ENCODE assay signal across 11 cellular contexts in the genomic region with DNA sequence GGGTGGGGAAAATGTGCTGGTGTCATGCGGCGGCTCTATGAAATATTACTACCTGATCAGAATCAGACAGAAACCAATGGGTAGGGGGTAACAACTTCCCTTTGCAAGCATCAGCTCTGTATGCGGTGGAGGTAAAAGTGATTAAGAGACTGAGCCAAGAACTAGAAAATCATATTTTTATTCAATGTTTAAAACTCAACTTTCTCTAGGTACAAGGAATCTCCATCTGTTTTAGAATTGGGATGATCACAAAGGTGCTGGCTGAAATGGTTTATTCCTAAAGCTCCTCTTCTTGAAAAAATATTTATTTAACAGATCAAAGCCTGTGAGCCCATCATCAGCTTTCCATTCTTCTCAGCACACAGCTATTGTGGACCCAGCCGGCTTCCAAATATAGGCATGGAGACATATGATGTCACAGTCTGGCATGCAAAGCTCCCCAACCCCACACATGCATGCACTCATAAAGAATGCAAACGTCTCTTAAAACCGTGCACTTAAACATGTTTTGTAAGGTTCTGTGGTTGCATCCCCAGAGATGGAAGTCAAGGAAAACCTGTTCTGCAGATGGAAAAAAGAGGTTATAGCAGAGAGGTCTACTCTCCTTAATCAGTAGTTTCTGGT.
DNase-seq lines count a peak whose midpoint lies in the region; TF ChIP-seq lines count a peak whose summit lies in the region.
"Had no signal": no experiment of that assay in that cellular context is flagged by ENCODE, and none has a peak within 500 bp of the region (broad histone marks: within the 10 kb centered on the region; RNA-seq: fewer than 3 reads in every experiment).

No MANE protein-coding gene starts in this region.

- H3K27ac ChIP-seq in A673 (ENCODE audit: low read depth, low read length, poor library complexity, severe bottlenecking) = peak overlapping the region; percentile 21
- H3K27ac ChIP-seq in hepatocyte = peak overlapping the region; percentile 77

- POLR2A ChIA-PET in A673 (lab: Charles Lee; ENCODE audit: low non-redundant PET) = no interaction called here
- POLR2A ChIA-PET in activated CD4-positive, alpha-beta memory T cell treated with anti-CD3 and anti-CD28 coated beads for 36 hours (lab: Charles Lee) = no interaction called here

- H3K4me3 ChIP-seq in A673 (ENCODE audit: low read depth, low read length, poor library complexity, severe bottlenecking) (no peak overlapping the region), hepatocyte (no peak overlapping the region)

- H3K9me3 Mint-ChIP-seq in HFFc6 = peaks cover 6% of the 10 kb centered on the region
- H3K9me3 Mint-ChIP-seq in activated CD4-positive, alpha-beta memory T cell treated with anti-CD3 and anti-CD28 coated beads for 36 hours = peaks cover 4% of the 10 kb centered on the region

- no peak overlapping the region for H3K4me2 ChIP-seq in hepatocyte

- no TSS peak for BruUV-seq in A673 (replicated peaks; lab: Mats Ljungman, UMichigan)

- no peak for TF ChIP-seq CTCF in A673 (conservative IDR thresholded peaks at IDR 0.05; ENCODE audit: low read depth, low read length)
- TF ChIP-seq CTCF in HFFc6 (IDR thresholded peaks at IDR 0.05) = no peak
- TF ChIP-seq CTCF in hepatocyte (IDR thresholded peaks at IDR 0.05; ENCODE audit: poor library complexity) = no peak

- H4K20me1 ChIP-seq in hepatocyte (ENCODE audit: insufficient read depth, poor library complexity, severe bottlenecking) = no peaks in the 10 kb centered on the region

- WGBS in hepatocyte (ENCODE audit: low lambda C conversion rate, missing lambda C conversion rate) = 44% methylated on average over 6 of the region's 6 CpGs

- H3K27me3 ChIP-seq in A673 (replicated peaks; ENCODE audit: insufficient read depth, low read depth, low read length, poor library complexity) (no peaks in the 10 kb centered on the region), hepatocyte (no peaks in the 10 kb centered on the region)

- no peaks in the 10 kb centered on the region for H3K79me2 ChIP-seq in hepatocyte

- peak overlapping the region; percentile 94 for H3K27ac Mint-ChIP-seq in HFFc6
- H3K27ac Mint-ChIP-seq in activated CD4-positive, alpha-beta memory T cell treated with anti-CD3 and anti-CD28 coated beads for 36 hours = no peak overlapping the region
- H3K27ac Mint-ChIP-seq: CD8-positive, alpha-beta memory T cell had no signal

- in situ Hi-C loops in SK-MEL-5 (cut with HindIII; ENCODE audit: low pct_unique_long_range_greater_than_20kb, low sequenced_read_pairs) = no loop called here

- H2AFZ ChIP-seq in hepatocyte = no peak overlapping the region

- H3K9me3 ChIP-seq in A673 (ENCODE audit: low read depth, low read length, poor library complexity, severe bottlenecking) (peaks cover 4% of the 10 kb centered on the region), hepatocyte (ENCODE audit: low read depth) (no peaks in the 10 kb centered on the region)

- peaks cover 63% of the 10 kb centered on the region for H3K4me1 Mint-ChIP-seq in HFFc6 (ENCODE audit: low read depth)
- no peaks in the 10 kb centered on the region for H3K4me1 Mint-ChIP-seq in activated CD4-positive, alpha-beta memory T cell treated with anti-CD3 and anti-CD28 coated beads for 36 hours (ENCODE audit: low read depth)
- H3K4me1 Mint-ChIP-seq: CD8-positive, alpha-beta memory T cell; naive B cell had no signal

- CTCF ChIA-PET in A673 (lab: Charles Lee) = interaction anchor here (0.5 kb wide), 1 partner anchor 10 kb away, joined by 4 read pairs; no protein-coding TSS in a partner anchor
- CTCF ChIA-PET in activated CD4-positive, alpha-beta memory T cell treated with anti-CD3 and anti-CD28 coated beads for 36 hours (lab: Charles Lee) = no interaction called here

- no peaks in the 10 kb centered on the region; the same call in 1 of the 2 replicates for H3K27me3 Mint-ChIP-seq in HFFc6 (ENCODE audit: insufficient read depth)
- no peaks in the 10 kb centered on the region for H3K27me3 Mint-ChIP-seq in activated CD4-positive, alpha-beta memory T cell treated with anti-CD3 and anti-CD28 coated beads for 36 hours

- H3K4me1 ChIP-seq in A673 (ENCODE audit: insufficient read depth, low read length, poor library complexity, severe bottlenecking) (peaks cover 39% of the 10 kb centered on the region), hepatocyte (ENCODE audit: insufficient read depth) (peaks cover 9% of the 10 kb centered on the region)

- peak; percentile 68 for DNase-seq in A673 (ENCODE audit: low spot score)
- peak; percentile 83 for DNase-seq in HFFc6
- DNase-seq in SK-MEL-5 (ENCODE audit: low read depth, low spot score) = peak; percentile 4
- peak; percentile 68 for DNase-seq in hepatocyte (ENCODE audit: low spot score)
- no peak for DNase-seq in OCI-M1 (lab: John Stamatoyannopoulos, UW)
- DNase-seq in T-helper 9 cell = no peak
- no peak for DNase-seq in pons (ENCODE audit: low spot score)
- DNase-seq in activated CD4-positive, alpha-beta memory T cell treated with anti-CD3 and anti-CD28 coated beads for 36 hours = no peak
- DNase-seq: activated CD8-positive, alpha-beta memory T cell treated with anti-CD3 and anti-CD28 coated beads, Interleukin-2, amount 50 U/mL, for 48 hours; CD8-positive, alpha-beta memory T cell; naive B cell had no signal

- H3K36me3 ChIP-seq in A673 (ENCODE audit: insufficient read depth, low read length, poor library complexity, severe bottlenecking) (no peaks in the 10 kb centered on the region), hepatocyte (replicated peaks; ENCODE audit: insufficient read depth, low read depth) (no peaks in the 10 kb centered on the region)

- peak overlapping the region; percentile 72 for H3K4me3 Mint-ChIP-seq in HFFc6
- H3K4me3 Mint-ChIP-seq in activated CD4-positive, alpha-beta memory T cell treated with anti-CD3 and anti-CD28 coated beads for 36 hours = no peak overlapping the region
- H3K4me3 Mint-ChIP-seq: CD8-positive, alpha-beta memory T cell; naive B cell had no signal

- H3K9me2 ChIP-seq in hepatocyte (replicated peaks; ENCODE audit: insufficient read depth) = no peaks in the 10 kb centered on the region

- H3K36me3 Mint-ChIP-seq in HFFc6 (ENCODE audit: low read depth) = peaks cover 7% of the 10 kb centered on the region
- H3K36me3 Mint-ChIP-seq in activated CD4-positive, alpha-beta memory T cell treated with anti-CD3 and anti-CD28 coated beads for 36 hours = no peaks in the 10 kb centered on the region
- H3K36me3 Mint-ChIP-seq: CD8-positive, alpha-beta memory T cell; naive B cell had no signal

- intact Hi-C loops in A673 (cut with micrococcal nuclease; ENCODE audit: unreplicated experiment) = no loop called here
- intact Hi-C loops in activated CD4-positive, alpha-beta memory T cell treated with anti-CD3 and anti-CD28 coated beads for 36 hours (cut with micrococcal nuclease) = no loop called here

Comparison
In these comparisons a context has a peak if more than half of its experiments do, and no peak if none do; other contexts are left out.
1. DNase-seq: peak in A673 (single experiment), HFFc6 (single experiment), SK-MEL-5 (single experiment) and hepatocyte (single experiment); none in OCI-M1 (single experiment), T-helper 9 cell (single experiment), pons (single experiment) and activated CD4-positive, alpha-beta memory T cell treated with anti-CD3 and anti-CD28 coated beads for 36 hours (single experiment).